1 cellular context compared by ENCODE assay signal in the genomic region with DNA sequence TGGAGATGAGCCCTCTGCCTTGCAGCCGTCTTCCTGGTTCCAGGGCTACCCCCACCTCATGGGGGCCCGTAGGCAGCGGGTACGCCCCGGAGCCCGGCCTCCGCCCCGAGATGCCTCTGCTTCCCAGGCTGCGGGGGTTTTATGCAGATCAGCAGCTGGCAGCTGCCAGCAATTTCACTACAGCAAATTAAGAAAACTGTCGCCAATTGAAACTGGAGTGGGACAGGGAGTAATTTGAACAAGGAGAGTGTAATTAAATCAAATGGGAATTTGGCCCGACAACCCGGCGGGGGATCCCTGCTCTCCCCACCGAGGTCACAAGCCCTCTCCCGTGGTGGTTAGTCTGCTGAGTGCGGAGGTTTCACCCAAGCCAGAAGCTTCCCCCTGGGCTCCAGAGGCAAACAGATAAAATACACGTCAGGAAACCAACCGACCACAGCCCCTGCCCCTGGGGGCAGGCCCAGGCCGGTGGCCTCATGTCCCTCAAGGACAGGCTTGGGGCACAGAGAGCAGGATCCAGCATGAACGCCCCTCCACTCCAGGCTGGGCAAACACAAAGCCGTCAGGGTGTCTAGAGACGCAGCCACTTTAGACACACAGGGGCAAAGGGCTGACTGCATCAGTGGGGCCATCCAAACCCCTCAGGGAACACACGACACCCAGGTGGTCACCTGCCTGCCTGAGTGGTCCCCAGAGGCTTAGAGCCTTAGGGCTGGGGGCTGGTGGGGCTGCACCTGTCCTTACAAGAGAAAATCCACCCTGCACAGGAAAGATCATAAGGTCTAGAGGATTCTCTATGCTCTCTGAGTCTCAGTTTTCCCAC.
TF ChIP-seq lines count a peak whose summit lies in the region.

No MANE protein-coding gene starts in this region.

TF ChIP-seq in HepG2, 621 proteins besides CTCF, POLR2A, EP300 and RAD21 (continued from another document and continues in another):
- 0 out of 2 replicates have a peak, but pooled peaks have one; percentile 12 for TF ChIP-seq MYPOP (CRISPR knock-in tag; IDR thresholded peaks at IDR 0.05)
- TF ChIP-seq SNAPC5 (CRISPR knock-in tag; IDR thresholded peaks at IDR 0.05; ENCODE audit: borderline replicate concordance): no peak
- peak; percentile 81; the same call in 1 of the 2 replicates for TF ChIP-seq FOXM1 (CRISPR knock-in tag; IDR thresholded peaks at IDR 0.05)
- peak; percentile 7 for TF ChIP-seq MED8 (CRISPR knock-in tag; IDR thresholded peaks at IDR 0.05; ENCODE audit: insufficient replicate concordance)
- TF ChIP-seq YEATS4 (CRISPR knock-in tag; IDR thresholded peaks at IDR 0.05; ENCODE audit: borderline replicate concordance): peak; percentile 62; the same call in 1 of the 2 replicates
- TF ChIP-seq DNMT1 (CRISPR knock-in tag; IDR thresholded peaks at IDR 0.05): no peak
- peak; percentile 14; the same call in 1 of the 2 replicates for TF ChIP-seq MAZ (IDR thresholded peaks at IDR 0.05; ENCODE audit: borderline replicate concordance, low read depth, low read length)
- peak; percentile 65; the same call in 1 of the 2 replicates for TF ChIP-seq MAZ (CRISPR knock-in tag; IDR thresholded peaks at IDR 0.05; ENCODE audit: low read depth)
- no peak for TF ChIP-seq TEAD2 (CRISPR knock-in tag; IDR thresholded peaks at IDR 0.05)
- no peak for TF ChIP-seq FOSL1 (CRISPR knock-in tag; IDR thresholded peaks at IDR 0.05; ENCODE audit: borderline replicate concordance)
- TF ChIP-seq PHF21A (CRISPR knock-in tag; IDR thresholded peaks at IDR 0.05): peak; percentile 65
- TF ChIP-seq GTF3A (CRISPR knock-in tag; conservative IDR thresholded peaks at IDR 0.05): no peak
- TF ChIP-seq MTF1 (CRISPR knock-in tag; IDR thresholded peaks at IDR 0.05): no peak
- TF ChIP-seq SUZ12 (IDR thresholded peaks at IDR 0.05; ENCODE audit: low read depth, low read length): no peak
- TF ChIP-seq MAX (IDR thresholded peaks at IDR 0.05): no peak
- TF ChIP-seq, protein P1, sequence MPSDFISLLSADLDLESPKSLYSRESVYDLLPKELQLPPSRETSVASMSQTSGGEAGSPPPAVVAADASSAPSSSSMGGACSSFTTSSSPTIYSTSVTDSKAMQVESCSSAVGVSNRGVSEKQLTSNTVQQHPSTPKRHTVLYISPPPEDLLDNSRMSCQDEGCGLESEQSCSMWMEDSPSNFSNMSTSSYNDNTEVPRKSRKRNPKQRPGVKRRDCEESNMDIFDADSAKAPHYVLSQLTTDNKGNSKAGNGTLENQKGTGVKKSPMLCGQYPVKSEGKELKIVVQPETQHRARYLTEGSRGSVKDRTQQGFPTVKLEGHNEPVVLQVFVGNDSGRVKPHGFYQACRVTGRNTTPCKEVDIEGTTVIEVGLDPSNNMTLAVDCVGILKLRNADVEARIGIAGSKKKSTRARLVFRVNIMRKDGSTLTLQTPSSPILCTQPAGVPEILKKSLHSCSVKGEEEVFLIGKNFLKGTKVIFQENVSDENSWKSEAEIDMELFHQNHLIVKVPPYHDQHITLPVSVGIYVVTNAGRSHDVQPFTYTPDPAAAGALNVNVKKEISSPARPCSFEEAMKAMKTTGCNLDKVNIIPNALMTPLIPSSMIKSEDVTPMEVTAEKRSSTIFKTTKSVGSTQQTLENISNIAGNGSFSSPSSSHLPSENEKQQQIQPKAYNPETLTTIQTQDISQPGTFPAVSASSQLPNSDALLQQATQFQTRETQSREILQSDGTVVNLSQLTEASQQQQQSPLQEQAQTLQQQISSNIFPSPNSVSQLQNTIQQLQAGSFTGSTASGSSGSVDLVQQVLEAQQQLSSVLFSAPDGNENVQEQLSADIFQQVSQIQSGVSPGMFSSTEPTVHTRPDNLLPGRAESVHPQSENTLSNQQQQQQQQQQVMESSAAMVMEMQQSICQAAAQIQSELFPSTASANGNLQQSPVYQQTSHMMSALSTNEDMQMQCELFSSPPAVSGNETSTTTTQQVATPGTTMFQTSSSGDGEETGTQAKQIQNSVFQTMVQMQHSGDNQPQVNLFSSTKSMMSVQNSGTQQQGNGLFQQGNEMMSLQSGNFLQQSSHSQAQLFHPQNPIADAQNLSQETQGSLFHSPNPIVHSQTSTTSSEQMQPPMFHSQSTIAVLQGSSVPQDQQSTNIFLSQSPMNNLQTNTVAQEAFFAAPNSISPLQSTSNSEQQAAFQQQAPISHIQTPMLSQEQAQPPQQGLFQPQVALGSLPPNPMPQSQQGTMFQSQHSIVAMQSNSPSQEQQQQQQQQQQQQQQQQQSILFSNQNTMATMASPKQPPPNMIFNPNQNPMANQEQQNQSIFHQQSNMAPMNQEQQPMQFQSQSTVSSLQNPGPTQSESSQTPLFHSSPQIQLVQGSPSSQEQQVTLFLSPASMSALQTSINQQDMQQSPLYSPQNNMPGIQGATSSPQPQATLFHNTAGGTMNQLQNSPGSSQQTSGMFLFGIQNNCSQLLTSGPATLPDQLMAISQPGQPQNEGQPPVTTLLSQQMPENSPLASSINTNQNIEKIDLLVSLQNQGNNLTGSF (CRISPR knock-in tag; IDR thresholded peaks at IDR 0.05): no peak
- TF ChIP-seq CREM (IDR thresholded peaks at IDR 0.05): peak; percentile 72
- TF ChIP-seq CREM (CRISPR knock-in tag; IDR thresholded peaks at IDR 0.05): no peak
- no peak for TF ChIP-seq TCF7L2 (IDR thresholded peaks at IDR 0.05; ENCODE audit: low read depth, low read length)
- TF ChIP-seq MLXIP (CRISPR knock-in tag; IDR thresholded peaks at IDR 0.05; ENCODE audit: borderline replicate concordance): 0 out of 2 replicates have a peak, but pooled peaks have one; percentile 23
- TF ChIP-seq KLF12 (CRISPR knock-in tag; IDR thresholded peaks at IDR 0.05; ENCODE audit: borderline replicate concordance): peak; percentile 20; the same call in 1 of the 2 replicates
- TF ChIP-seq ZNF432 (CRISPR knock-in tag; IDR thresholded peaks at IDR 0.05; ENCODE audit: borderline replicate concordance): no peak
- TF ChIP-seq TCF12 (IDR thresholded peaks at IDR 0.05): no peak
- TF ChIP-seq TCF12 (CRISPR knock-in tag; IDR thresholded peaks at IDR 0.05): peak; percentile 50; the same call in 1 of the 2 replicates
- TF ChIP-seq KDM2A (CRISPR knock-in tag; IDR thresholded peaks at IDR 0.05; ENCODE audit: borderline replicate concordance, low read depth): peak; percentile 61; the same call in 1 of the 2 replicates
- TF ChIP-seq, protein P2, sequence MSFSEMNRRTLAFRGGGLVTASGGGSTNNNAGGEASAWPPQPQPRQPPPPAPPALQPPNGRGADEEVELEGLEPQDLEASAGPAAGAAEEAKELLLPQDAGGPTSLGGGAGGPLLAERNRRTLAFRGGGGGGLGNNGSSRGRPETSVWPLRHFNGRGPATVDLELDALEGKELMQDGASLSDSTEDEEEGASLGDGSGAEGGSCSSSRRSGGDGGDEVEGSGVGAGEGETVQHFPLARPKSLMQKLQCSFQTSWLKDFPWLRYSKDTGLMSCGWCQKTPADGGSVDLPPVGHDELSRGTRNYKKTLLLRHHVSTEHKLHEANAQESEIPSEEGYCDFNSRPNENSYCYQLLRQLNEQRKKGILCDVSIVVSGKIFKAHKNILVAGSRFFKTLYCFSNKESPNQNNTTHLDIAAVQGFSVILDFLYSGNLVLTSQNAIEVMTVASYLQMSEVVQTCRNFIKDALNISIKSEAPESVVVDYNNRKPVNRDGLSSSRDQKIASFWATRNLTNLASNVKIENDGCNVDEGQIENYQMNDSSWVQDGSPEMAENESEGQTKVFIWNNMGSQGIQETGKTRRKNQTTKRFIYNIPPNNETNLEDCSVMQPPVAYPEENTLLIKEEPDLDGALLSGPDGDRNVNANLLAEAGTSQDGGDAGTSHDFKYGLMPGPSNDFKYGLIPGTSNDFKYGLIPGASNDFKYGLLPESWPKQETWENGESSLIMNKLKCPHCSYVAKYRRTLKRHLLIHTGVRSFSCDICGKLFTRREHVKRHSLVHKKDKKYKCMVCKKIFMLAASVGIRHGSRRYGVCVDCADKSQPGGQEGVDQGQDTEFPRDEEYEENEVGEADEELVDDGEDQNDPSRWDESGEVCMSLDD (CRISPR knock-in tag; IDR thresholded peaks at IDR 0.05; ENCODE audit: borderline replicate concordance): 0 out of 2 replicates have a peak, but pooled peaks have one; percentile 69
- peak; percentile 77 for TF ChIP-seq MED1 (CRISPR knock-in tag; IDR thresholded peaks at IDR 0.05)
- no peak for TF ChIP-seq ZNF33B (CRISPR knock-in tag; IDR thresholded peaks at IDR 0.05)
- TF ChIP-seq ZNF207 (IDR thresholded peaks at IDR 0.05; ENCODE audit: borderline replicate concordance): no peak
- TF ChIP-seq ZNF335 (CRISPR knock-in tag; IDR thresholded peaks at IDR 0.05): peak; percentile 39; the same call in 1 of the 2 replicates
- no peak for TF ChIP-seq ZNF652 (CRISPR knock-in tag; IDR thresholded peaks at IDR 0.05; ENCODE audit: borderline replicate concordance, low read depth)
- TF ChIP-seq, protein P3, sequence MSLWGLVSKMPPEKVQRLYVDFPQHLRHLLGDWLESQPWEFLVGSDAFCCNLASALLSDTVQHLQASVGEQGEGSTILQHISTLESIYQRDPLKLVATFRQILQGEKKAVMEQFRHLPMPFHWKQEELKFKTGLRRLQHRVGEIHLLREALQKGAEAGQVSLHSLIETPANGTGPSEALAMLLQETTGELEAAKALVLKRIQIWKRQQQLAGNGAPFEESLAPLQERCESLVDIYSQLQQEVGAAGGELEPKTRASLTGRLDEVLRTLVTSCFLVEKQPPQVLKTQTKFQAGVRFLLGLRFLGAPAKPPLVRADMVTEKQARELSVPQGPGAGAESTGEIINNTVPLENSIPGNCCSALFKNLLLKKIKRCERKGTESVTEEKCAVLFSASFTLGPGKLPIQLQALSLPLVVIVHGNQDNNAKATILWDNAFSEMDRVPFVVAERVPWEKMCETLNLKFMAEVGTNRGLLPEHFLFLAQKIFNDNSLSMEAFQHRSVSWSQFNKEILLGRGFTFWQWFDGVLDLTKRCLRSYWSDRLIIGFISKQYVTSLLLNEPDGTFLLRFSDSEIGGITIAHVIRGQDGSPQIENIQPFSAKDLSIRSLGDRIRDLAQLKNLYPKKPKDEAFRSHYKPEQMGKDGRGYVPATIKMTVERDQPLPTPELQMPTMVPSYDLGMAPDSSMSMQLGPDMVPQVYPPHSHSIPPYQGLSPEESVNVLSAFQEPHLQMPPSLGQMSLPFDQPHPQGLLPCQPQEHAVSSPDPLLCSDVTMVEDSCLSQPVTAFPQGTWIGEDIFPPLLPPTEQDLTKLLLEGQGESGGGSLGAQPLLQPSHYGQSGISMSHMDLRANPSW (CRISPR knock-in tag; IDR thresholded peaks at IDR 0.05; ENCODE audit: borderline replicate concordance): 0 out of 2 replicates have a peak, but pooled peaks have one; percentile 54
- no peak for TF ChIP-seq ZNF672 (CRISPR knock-in tag; IDR thresholded peaks at IDR 0.05)
- no peak; the same call in 1 of the 2 replicates for TF ChIP-seq RCOR2 (CRISPR knock-in tag; IDR thresholded peaks at IDR 0.05)
- no peak for TF ChIP-seq ZNF121 (CRISPR knock-in tag; IDR thresholded peaks at IDR 0.05)
- TF ChIP-seq SNAI1 (CRISPR knock-in tag; IDR thresholded peaks at IDR 0.05; ENCODE audit: borderline replicate concordance): no peak; the same call in 1 of the 2 replicates
- no peak for TF ChIP-seq HNRNPLL (IDR thresholded peaks at IDR 0.05; ENCODE audit: low read depth, low read length, poor library complexity, severe bottlenecking)
- TF ChIP-seq NCOA2 (CRISPR knock-in tag; IDR thresholded peaks at IDR 0.05): peak; percentile 81
- peak; percentile 55; the same call in 1 of the 2 replicates for TF ChIP-seq PHF8 (CRISPR knock-in tag; IDR thresholded peaks at IDR 0.05)
- TF ChIP-seq ZNF552 (CRISPR knock-in tag; IDR thresholded peaks at IDR 0.05; ENCODE audit: borderline replicate concordance): no peak
- TF ChIP-seq, protein P4, sequence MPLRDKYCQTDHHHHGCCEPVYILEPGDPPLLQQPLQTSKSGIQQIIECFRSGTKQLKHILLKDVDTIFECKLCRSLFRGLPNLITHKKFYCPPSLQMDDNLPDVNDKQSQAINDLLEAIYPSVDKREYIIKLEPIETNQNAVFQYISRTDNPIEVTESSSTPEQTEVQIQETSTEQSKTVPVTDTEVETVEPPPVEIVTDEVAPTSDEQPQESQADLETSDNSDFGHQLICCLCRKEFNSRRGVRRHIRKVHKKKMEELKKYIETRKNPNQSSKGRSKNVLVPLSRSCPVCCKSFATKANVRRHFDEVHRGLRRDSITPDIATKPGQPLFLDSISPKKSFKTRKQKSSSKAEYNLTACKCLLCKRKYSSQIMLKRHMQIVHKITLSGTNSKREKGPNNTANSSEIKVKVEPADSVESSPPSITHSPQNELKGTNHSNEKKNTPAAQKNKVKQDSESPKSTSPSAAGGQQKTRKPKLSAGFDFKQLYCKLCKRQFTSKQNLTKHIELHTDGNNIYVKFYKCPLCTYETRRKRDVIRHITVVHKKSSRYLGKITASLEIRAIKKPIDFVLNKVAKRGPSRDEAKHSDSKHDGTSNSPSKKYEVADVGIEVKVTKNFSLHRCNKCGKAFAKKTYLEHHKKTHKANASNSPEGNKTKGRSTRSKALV (CRISPR knock-in tag; IDR thresholded peaks at IDR 0.05): peak; percentile 44; the same call in 1 of the 2 replicates
- TF ChIP-seq MIER2 (CRISPR knock-in tag; IDR thresholded peaks at IDR 0.05): no peak
- TF ChIP-seq ZNF343 (CRISPR knock-in tag; IDR thresholded peaks at IDR 0.05): no peak; the same call in 1 of the 2 replicates
- TF ChIP-seq NFIB (CRISPR knock-in tag; IDR thresholded peaks at IDR 0.05; ENCODE audit: borderline replicate concordance): no peak
